In genomic region chr7:101218236-101219130, GRCh38 we compare ENCODE assay signal across 1 cellular context.
TF ChIP-seq lines count a peak whose summit lies in the region.

No MANE protein-coding gene starts in this region.

TF ChIP-seq in K562, 482 proteins besides CTCF, POLR2A, EP300 and RAD21 (continued from another document and continues in another):
- no peak for TF ChIP-seq ZFP91 (CRISPR knock-in tag; IDR thresholded peaks at IDR 0.05)
- TF ChIP-seq FOXK1 (CRISPR knock-in tag; IDR thresholded peaks at IDR 0.05; ENCODE audit: borderline replicate concordance): 0 out of 2 replicates have a peak, but pooled peaks have one; percentile 13
- TF ChIP-seq LARP7 (IDR thresholded peaks at IDR 0.05): 0 out of 2 replicates have a peak, but pooled peaks have one; percentile 60
- TF ChIP-seq ZFP30 (CRISPR knock-in tag; IDR thresholded peaks at IDR 0.05; ENCODE audit: borderline replicate concordance): no peak
- no peak for TF ChIP-seq CHAMP1 (IDR thresholded peaks at IDR 0.05)
- no peak for TF ChIP-seq CREB5 (CRISPR knock-in tag; IDR thresholded peaks at IDR 0.05)
- TF ChIP-seq CHD1 (IDR thresholded peaks at IDR 0.05; ENCODE audit: low read length): peak; percentile 40
- no peak for TF ChIP-seq E2F8 (IDR thresholded peaks at IDR 0.05; ENCODE audit: low read depth, partially characterized antibody)
- TF ChIP-seq ZNF77 (CRISPR knock-in tag; IDR thresholded peaks at IDR 0.05): no peak
- TF ChIP-seq ZNF318 (IDR thresholded peaks at IDR 0.05; ENCODE audit: borderline replicate concordance in 1 of 2, low read depth in 1 of 2): no peak
- TF ChIP-seq HDAC1 (IDR thresholded peaks at IDR 0.05): peak in 1 of 2 experiments; percentile 17; a peak in 2 of 4 replicates
- TF ChIP-seq SIN3A (IDR thresholded peaks at IDR 0.05; ENCODE audit: borderline replicate concordance in 2 of 2, control insufficient read depth in 1 of 2, low read depth in 2 of 2, low read length in 2 of 2): 0 out of 4 replicates have a peak, but pooled peaks have one; percentile 16 to 45
- TF ChIP-seq TEAD1 (CRISPR knock-in tag; IDR thresholded peaks at IDR 0.05): 0 out of 4 replicates have a peak, but pooled peaks of 1 of the 2 experiments have one; percentile 18
- no peak for TF ChIP-seq ZFP36 (IDR thresholded peaks at IDR 0.05; ENCODE audit: low read depth, low read length, partially characterized antibody)
- 0 out of 2 replicates have a peak, but pooled peaks have one; percentile 10 for TF ChIP-seq SOX6 (IDR thresholded peaks at IDR 0.05)
- TF ChIP-seq BHLHE40 (IDR thresholded peaks at IDR 0.05; ENCODE audit: low read length): peak; percentile 39; the same call in 1 of the 2 replicates
- no peak for TF ChIP-seq TOE1 (IDR thresholded peaks at IDR 0.05; ENCODE audit: borderline replicate concordance)
- no peak for TF ChIP-seq TOE1 (CRISPR knock-in tag; IDR thresholded peaks at IDR 0.05; ENCODE audit: borderline replicate concordance, low read depth)
- 0 out of 2 replicates have a peak, but pooled peaks have one; percentile 11 for TF ChIP-seq HES1 (IDR thresholded peaks at IDR 0.05; ENCODE audit: low read depth)
- no peak for TF ChIP-seq ZNF518B (CRISPR knock-in tag; IDR thresholded peaks at IDR 0.05)
- no peak for TF ChIP-seq HNRNPH1 (optimal IDR thresholded peaks at IDR 0.05; ENCODE audit: low read depth, low read length)
- peak; percentile 23 for TF ChIP-seq PRDM10 (IDR thresholded peaks at IDR 0.05; ENCODE audit: partially characterized antibody)
- TF ChIP-seq ZNF644 (tag; IDR thresholded peaks at IDR 0.05; ENCODE audit: low read depth): no peak; the same call in 1 of the 2 replicates
